Comparison of ENCODE assay signal across 18 cellular contexts in genomic region chr13:111974065-111974640, GRCh38.
DNase-seq lines count a peak whose midpoint lies in the region; TF ChIP-seq lines count a peak whose summit lies in the region.
"Had no signal": no experiment of that assay in that cellular context is flagged by ENCODE, and none has a peak within 500 bp of the region (broad histone marks: within the 10 kb centered on the region; RNA-seq: fewer than 3 reads in every experiment).

No MANE protein-coding gene starts in this region.

- no peak overlapping the region for H4K12ac ChIP-seq in trophoblast cell (ENCODE audit: low read depth, low read length)

- H3K27ac ChIP-seq in SJSA1: peak overlapping the region; percentile 71
- no peak overlapping the region for H3K27ac ChIP-seq in trophoblast cell (ENCODE audit: low read depth, low read length)
- no peak overlapping the region for H3K27ac ChIP-seq in coronary artery
- H3K27ac ChIP-seq: C4-2B had no signal

- no peak overlapping the region for H4K91ac ChIP-seq in trophoblast cell (ENCODE audit: low read depth, low read length)

- no peak overlapping the region for H3K4ac ChIP-seq in trophoblast cell (ENCODE audit: low read depth, low read length)

- peak overlapping the region; percentile 9 for H3K4me3 ChIP-seq in SJSA1
- H3K4me3 ChIP-seq in trophoblast cell (ENCODE audit: low read depth, low read length): peak overlapping the region; percentile 51
- H3K4me3 ChIP-seq in coronary artery: no peak overlapping the region
- H3K4me3 ChIP-seq: MG63 had no signal

- H3K9me3 ChIP-seq in SJSA1 (replicated peaks): peaks cover 12% of the 10 kb centered on the region
- H3K9me3 ChIP-seq in trophoblast cell (ENCODE audit: insufficient read depth, low read depth, low read length): peaks cover 15% of the 10 kb centered on the region
- H3K9me3 ChIP-seq: MG63 had no signal

- TF ChIP-seq CTCF in coronary artery (IDR thresholded peaks at IDR 0.05): no peak

- H3K27me3 ChIP-seq in SJSA1 (replicated peaks) (peaks cover 3% of the 10 kb centered on the region; the same call in 1 of the 2 replicates), trophoblast cell (ENCODE audit: insufficient read depth, low read length) (no peaks in the 10 kb centered on the region)
- H3K27me3 ChIP-seq: MG63 had no signal

- no peaks in the 10 kb centered on the region for H3K36me3 ChIP-seq in SJSA1
- H3K36me3 ChIP-seq in trophoblast cell (ENCODE audit: control insufficient read depth in 1 of 2, insufficient read depth in 2 of 2, low read length in 2 of 2): no peaks in the 10 kb centered on the region
- H3K36me3 ChIP-seq: MG63 had no signal

- no peaks in the 10 kb centered on the region for H3K79me1 ChIP-seq in trophoblast cell (ENCODE audit: low read length)

- no peak overlapping the region for H3K4me2 ChIP-seq in trophoblast cell (ENCODE audit: low read length)

- no CpG with 5 or more reads among the region's 19 CpGs for WGBS in trophoblast cell (ENCODE audit: extremely low coverage, insufficient coverage, insufficient read length)

- H2BK12ac ChIP-seq in trophoblast cell (ENCODE audit: low read length): no peak overlapping the region

- no peak overlapping the region for H4K8ac ChIP-seq in trophoblast cell (ENCODE audit: low read depth, low read length)

- DNase-seq in NCI-H345 (lab: John Stamatoyannopoulos, UW) (peak; percentile 17), NCI-H345 treated with DMSO at 0.1 percent for 48 hours (lab: John Stamatoyannopoulos, UW; ENCODE audit: unreplicated experiment) (no peak), SJSA1 (ENCODE audit: low read depth in 1 of 2, low spot score in 2 of 2) (peak; percentile 92), left kidney (ENCODE audit: low read depth, low spot score) (peak; percentile 23), trophoblast cell (no peak), cerebellar cortex (ENCODE audit: low spot score) (no peak), HCEC 1CT (no peak), coronary artery (ENCODE audit: low spot score) (no peak)
- DNase-seq: COR-L47; DMS53; H9; MG63; NCI-H1105; NCI-H187; NCI-H2171 treated with DMSO at 0.1 percent for 48 hours; NCI-H524 treated with DMSO at 0.1 percent for 48 hours; NK-92 treated with Interleukin-12 subunit alpha and Interleukin-12 subunit beta, amount 100 ng/mL, for 24 hours had no signal

- H2AK5ac ChIP-seq in trophoblast cell (ENCODE audit: low read length): no peak overlapping the region

- H3K14ac ChIP-seq in trophoblast cell (ENCODE audit: low read length): no peak overlapping the region

- H3K4me1 ChIP-seq in SJSA1 (replicated peaks): peaks cover 45% of the 10 kb centered on the region
- no peaks in the 10 kb centered on the region for H3K4me1 ChIP-seq in trophoblast cell (ENCODE audit: control insufficient read depth in 1 of 2, insufficient read depth in 2 of 2, low read length in 2 of 2)

- no peak overlapping the region for H2BK120ac ChIP-seq in trophoblast cell (ENCODE audit: insufficient read depth, low read length, poor library complexity)

- H3K23ac ChIP-seq in trophoblast cell (ENCODE audit: low read length): no peak overlapping the region

- H3K18ac ChIP-seq in trophoblast cell (ENCODE audit: low read length): no peak overlapping the region

- H2BK5ac ChIP-seq in trophoblast cell (ENCODE audit: low read depth, low read length, poor library complexity): no peak overlapping the region

- no peak overlapping the region for H2AFZ ChIP-seq in trophoblast cell (ENCODE audit: insufficient read depth, low read length, poor library complexity)

- H3K9ac ChIP-seq in trophoblast cell (ENCODE audit: low read length): peak overlapping the region; percentile 73

- no peaks in the 10 kb centered on the region for H3K79me2 ChIP-seq in trophoblast cell (ENCODE audit: control insufficient read depth, insufficient read depth, low read length, poor library complexity)

Comparison
In these comparisons a context has a peak if more than half of its experiments do, and no peak if none do; other contexts are left out.
1. DNase-seq: peak in NCI-H345 (single experiment), SJSA1 (2 of 2) and left kidney (single experiment); none in NCI-H345 treated with DMSO at 0.1 percent for 48 hours (single experiment), trophoblast cell (0 of 2), cerebellar cortex (single experiment), HCEC 1CT (single experiment) and coronary artery (single experiment).